In the genomic region with DNA sequence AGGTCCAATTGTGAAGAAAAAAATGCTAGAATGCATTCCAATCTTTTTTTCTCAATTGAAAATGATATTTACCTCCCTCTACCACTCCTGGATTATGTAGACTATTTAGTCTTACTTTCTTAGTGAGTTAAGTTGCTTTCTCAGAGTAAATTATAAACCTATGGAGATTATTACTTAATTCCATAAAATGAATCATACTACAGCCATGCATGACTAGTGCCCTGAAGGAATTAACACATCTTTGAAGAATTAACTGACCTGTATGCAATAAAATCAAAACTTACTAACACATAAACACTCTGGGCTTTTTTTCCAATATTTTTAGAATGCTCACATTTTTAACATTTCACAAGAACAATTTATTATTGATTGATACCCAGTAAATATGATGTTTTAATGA, we compare ENCODE assay signal across 18 cellular contexts.
"Had no signal": no experiment of that assay in that cellular context is flagged by ENCODE, and none has a peak within 500 bp of the region (broad histone marks: within the 10 kb centered on the region; RNA-seq: fewer than 3 reads in every experiment).

No MANE protein-coding gene starts in this region.

- H3K27me3 ChIP-seq: brain microvascular endothelial cell, hepatocyte, right atrium auricular region, tibial artery, vagina had no signal

- H3K4me2 ChIP-seq: hepatocyte had no signal

- H3K36me3 ChIP-seq: brain microvascular endothelial cell, right atrium auricular region, tibial artery, vagina had no signal

- H3K4me3 ChIP-seq: hepatocyte, right atrium auricular region, skin epidermis, tibial artery, vagina had no signal

- H3K9me3 Mint-ChIP-seq: activated CD4-positive, alpha-beta T cell treated with anti-CD3 and anti-CD28 coated beads, Interleukin-2, amount 10 ng/mL, durations not matched to agents 24 days and 14 days; activated naive CD8-positive, alpha-beta T cell treated with anti-CD3 and anti-CD28 coated beads, Interleukin-2, amount 10 ng/mL, durations not matched to agents 7 days and 5 days; nephron progenitor cell; T-helper 2 cell treated with Interferon-gamma antibody and Interleukin-4, amounts not matched to agents 5 μg/mL and 100 μg/mL, for 36 hours had no signal

- H3K79me2 ChIP-seq: hepatocyte had no signal

- H3K9me3 ChIP-seq: right atrium auricular region, tibial artery, vagina had no signal

- H3K27ac ChIP-seq: brain microvascular endothelial cell, hepatocyte, right atrium auricular region, skin epidermis, tibial artery, vagina had no signal

- DNase-seq: activated CD4-positive, alpha-beta T cell treated with anti-CD3 and anti-CD28 coated beads, Interleukin-2, amount 10 ng/mL, durations not matched to agents 24 days and 14 days; activated CD4-positive, CD25-positive, alpha-beta regulatory T cell; activated naive CD4-positive, alpha-beta T cell; activated naive CD8-positive, alpha-beta T cell treated with anti-CD3 and anti-CD28 coated beads, Interleukin-2, amount 10 ng/mL, durations not matched to agents 7 days and 5 days; brain microvascular endothelial cell; cerebellar nuclear complex; effector CD8-positive, alpha-beta T cell; nephron progenitor cell; occipital lobe; stimulated activated CD4-positive, alpha-beta T cell treated with anti-CD3 and anti-CD28 coated beads, Interleukin-15, amount 100 ng/mL, for 24 hours; stimulated activated CD4-positive, alpha-beta T cell treated with anti-CD3 and anti-CD28 coated beads, Interleukin-4, amount 100 ng/mL, for 1 hour; stimulated activated naive CD4-positive, alpha-beta T cell; tibial artery had no signal

- H3K27ac Mint-ChIP-seq: activated CD4-positive, alpha-beta T cell treated with anti-CD3 and anti-CD28 coated beads, Interleukin-2, amount 10 ng/mL, durations not matched to agents 24 days and 14 days; activated naive CD8-positive, alpha-beta T cell treated with anti-CD3 and anti-CD28 coated beads, Interleukin-2, amount 10 ng/mL, durations not matched to agents 7 days and 5 days; nephron progenitor cell; T-helper 2 cell treated with Interferon-gamma antibody and Interleukin-4, amounts not matched to agents 5 μg/mL and 100 μg/mL, for 36 hours had no signal

- H3K4me1 ChIP-seq: right atrium auricular region, tibial artery, vagina had no signal

- H3K4me1 Mint-ChIP-seq: activated CD4-positive, alpha-beta T cell treated with anti-CD3 and anti-CD28 coated beads, Interleukin-2, amount 10 ng/mL, durations not matched to agents 24 days and 14 days; activated naive CD8-positive, alpha-beta T cell treated with anti-CD3 and anti-CD28 coated beads, Interleukin-2, amount 10 ng/mL, durations not matched to agents 7 days and 5 days; nephron progenitor cell had no signal

- H2AFZ ChIP-seq: hepatocyte had no signal

- H3K4me3 Mint-ChIP-seq: activated CD4-positive, alpha-beta T cell treated with anti-CD3 and anti-CD28 coated beads, Interleukin-2, amount 10 ng/mL, durations not matched to agents 24 days and 14 days; activated naive CD8-positive, alpha-beta T cell treated with anti-CD3 and anti-CD28 coated beads, Interleukin-2, amount 10 ng/mL, durations not matched to agents 7 days and 5 days; nephron progenitor cell; T-helper 2 cell treated with Interferon-gamma antibody and Interleukin-4, amounts not matched to agents 5 μg/mL and 100 μg/mL, for 36 hours had no signal

- H3K27me3 Mint-ChIP-seq: activated CD4-positive, alpha-beta T cell treated with anti-CD3 and anti-CD28 coated beads, Interleukin-2, amount 10 ng/mL, durations not matched to agents 24 days and 14 days; activated naive CD8-positive, alpha-beta T cell treated with anti-CD3 and anti-CD28 coated beads, Interleukin-2, amount 10 ng/mL, durations not matched to agents 7 days and 5 days had no signal

- H3K36me3 Mint-ChIP-seq: activated naive CD8-positive, alpha-beta T cell treated with anti-CD3 and anti-CD28 coated beads, Interleukin-2, amount 10 ng/mL, durations not matched to agents 7 days and 5 days had no signal
